In the genomic region with DNA sequence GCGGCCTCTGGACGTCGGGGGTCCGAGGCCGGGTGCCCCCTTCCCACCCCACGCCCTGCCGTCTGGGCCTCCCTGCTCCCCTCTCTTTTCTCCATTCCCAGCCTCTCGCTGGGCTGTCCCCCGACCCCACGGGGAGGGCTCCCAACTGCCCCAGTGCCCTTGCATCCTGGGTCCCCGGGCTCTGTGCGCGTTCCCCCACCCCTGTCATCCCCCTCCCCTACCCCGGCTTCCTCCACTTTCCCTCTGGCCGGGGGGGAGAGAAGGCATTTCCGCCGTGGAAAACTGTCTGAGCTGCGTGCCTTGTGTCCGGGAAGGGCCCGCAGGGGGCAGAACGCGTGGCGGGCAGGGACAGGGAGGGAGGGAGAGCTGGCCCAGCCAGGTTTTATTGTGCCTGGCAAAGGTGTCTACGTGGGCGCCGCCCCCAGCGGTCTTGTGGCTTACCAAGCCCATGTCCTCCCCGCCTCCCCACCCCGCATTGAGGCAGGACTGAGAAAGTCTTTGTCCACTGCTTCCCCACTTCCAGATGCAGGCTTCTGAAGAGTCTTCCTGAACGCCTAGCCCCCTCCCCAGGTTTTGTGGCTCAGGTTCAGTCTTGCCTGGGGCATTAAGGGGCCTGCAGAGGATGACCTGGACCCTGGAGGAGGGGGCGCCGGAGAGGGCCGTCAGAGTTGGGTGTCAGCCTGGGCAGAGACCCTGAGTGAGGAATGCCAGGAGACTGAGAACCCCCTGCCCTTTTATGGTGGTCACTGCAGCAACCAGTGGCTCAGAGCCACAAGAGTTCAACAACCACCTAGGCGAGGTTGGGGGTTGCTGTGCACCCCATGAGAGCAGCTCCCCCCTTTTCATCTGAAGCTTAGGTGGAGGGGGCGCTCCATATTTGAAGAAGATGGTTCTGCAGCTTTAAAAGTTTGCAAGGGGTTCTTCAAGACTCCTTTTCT, we compare ENCODE assay signal across 8 cellular contexts. TPM values are rescaled to one million over a fixed set of nuclear protein-coding genes. Genes with fewer than 3 reads are reported as not detected.
DNase-seq lines count a peak whose midpoint lies in the region; ATAC-seq and TF ChIP-seq lines count a peak whose summit lies in the region.

No MANE protein-coding gene starts in this region.

- intact Hi-C loops in Right ventricle myocardium inferior (cut with DNase I), result no loop called here
- intact Hi-C loops in left ventricle myocardium superior (cut with micrococcal nuclease), result no loop called here
- intact Hi-C loops in esophagus squamous epithelium (cut with DNase I), result no loop called here

- H3K4me1 ChIP-seq in esophagus squamous epithelium (peaks cover 26 to 71% (median 36%) of the 10 kb centered on the region in 3 donors), neuron (ENCODE audit: insufficient read depth, low read length) (peaks cover 50% of the 10 kb centered on the region)

- peak overlapping the region; percentile 6 to 75 (median 72) for H3K27ac ChIP-seq in esophagus squamous epithelium

- H2AFZ ChIP-seq in neuron (ENCODE audit: low read depth, low read length), result no peak overlapping the region

- no peaks in the 10 kb centered on the region for H3K9me3 ChIP-seq in esophagus squamous epithelium
- H3K9me3 ChIP-seq in neuron (ENCODE audit: low read length), result no peaks in the 10 kb centered on the region

- peak; percentile 73 for DNase-seq in Right ventricle myocardium inferior (ENCODE audit: missing footprints)
- no peak for DNase-seq in left ventricle myocardium superior
- no peak for DNase-seq in esophagus squamous epithelium (lab: John Stamatoyannopoulos, UW)
- DNase-seq in erythroblast (lab: John Stamatoyannopoulos, UW), result no peak
- no peak for DNase-seq in GDM1 (lab: John Stamatoyannopoulos, UW)

- peak overlapping the region; percentile 87 for H3K4me3 ChIP-seq in WI38 (ENCODE audit: low read depth, low read length)
- peak overlapping the region; percentile 48 to 82 (median 66) for H3K4me3 ChIP-seq in esophagus squamous epithelium
- H3K4me3 ChIP-seq in neuron (ENCODE audit: low read length), result peak overlapping the region; percentile 67

- H3K27me3 ChIP-seq in esophagus squamous epithelium (peaks cover 0 to 52% (median 0%) of the 10 kb centered on the region in 4 donors), neuron (ENCODE audit: insufficient read depth, low read length) (peaks cover 6% of the 10 kb centered on the region)

- H3K36me3 ChIP-seq in esophagus squamous epithelium, result no peaks in the 10 kb centered on the region
- no peaks in the 10 kb centered on the region for H3K36me3 ChIP-seq in neuron (ENCODE audit: insufficient read depth, low read length)

- ATAC-seq in Right ventricle myocardium inferior (peak; percentile 9), left ventricle myocardium superior (no peak), HG02759 (IDR thresholded peaks at IDR 0.05; ENCODE audit: unreplicated experiment) (no peak)

- TF ChIP-seq CTCF in WI38 (IDR thresholded peaks at IDR 0.05; ENCODE audit: low read depth, low read length) (no peak), esophagus squamous epithelium (IDR thresholded peaks at IDR 0.05) (no peak)

- TF ChIP-seq POLR2A in esophagus squamous epithelium (IDR thresholded peaks at IDR 0.05) (no peak), erythroblast (IDR thresholded peaks at IDR 0.05; ENCODE audit: low read length) (no peak)

- 7 to 18% methylated on average over 9 to 14 of the region's 35 CpGs for WGBS in esophagus squamous epithelium, 2 donors

RNA-seq across cellular contexts. Expression of a gene that starts 1.3 kb away (rescaled TPM):
- total RNA-seq in Right ventricle myocardium inferior, result 29.6 TPM
- 28.8 TPM for total RNA-seq in left ventricle myocardium superior
- 10 to 100 TPM in 2 of 4 donors, 1 to 10 TPM in 2; 3.8 to 31.9 (median 10.3) TPM for total RNA-seq in esophagus squamous epithelium

RNA-seq across cellular contexts. Expression of a gene that starts 59.0 kb away (rescaled TPM):
- not detected for total RNA-seq in Right ventricle myocardium inferior
- not detected for total RNA-seq in left ventricle myocardium superior
- under 1 TPM; 0.61 to 0.88 (median 0.78) TPM for total RNA-seq in esophagus squamous epithelium
